8 cellular contexts compared by ENCODE assay signal in the genomic region with DNA sequence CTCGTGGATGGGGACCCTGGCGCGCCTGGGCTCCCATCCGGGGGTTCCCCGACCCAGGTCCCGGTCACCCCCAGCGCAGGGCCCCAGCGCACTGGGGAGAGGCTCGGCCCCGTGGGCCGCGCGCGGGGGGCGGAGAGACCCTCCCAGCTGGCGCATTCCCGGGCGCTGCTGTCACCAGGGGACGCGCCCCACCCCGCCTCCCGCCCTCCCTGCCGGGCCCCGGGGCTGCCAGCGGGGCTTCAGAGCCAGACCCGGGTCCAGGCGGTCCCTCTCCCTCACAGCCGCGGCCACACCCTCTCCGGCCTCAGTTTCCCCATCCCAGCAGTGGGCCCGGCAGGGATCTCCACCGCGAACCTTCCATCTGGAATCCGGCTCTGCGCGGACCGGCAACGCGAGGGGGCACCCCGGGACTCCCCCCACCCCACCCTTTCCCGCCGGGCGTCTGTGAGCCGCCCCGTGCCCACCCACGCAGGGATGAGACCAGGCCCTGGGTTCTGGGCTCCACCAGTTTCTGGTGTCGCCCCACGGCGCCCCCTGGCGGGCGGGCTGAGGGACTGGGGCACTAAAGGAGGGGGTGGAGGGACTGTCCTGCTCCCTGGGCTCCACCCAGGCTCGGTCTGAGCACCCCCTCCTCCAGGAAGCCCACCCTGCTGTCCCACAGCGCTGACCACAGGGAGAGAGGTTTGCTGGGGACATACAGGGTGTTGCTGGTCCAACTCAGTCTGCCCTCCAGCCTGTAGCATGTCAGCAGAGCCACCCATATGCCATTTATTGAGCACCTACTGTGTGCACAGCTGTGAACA. TPM values are rescaled to one million over a fixed set of nuclear protein-coding genes. Genes with fewer than 3 reads are reported as not detected.
A peak's percentile ranks its signal among the peaks of the same experiment; 100 is the strongest.
DNase-seq lines count a peak whose midpoint lies in the region; ATAC-seq and TF ChIP-seq lines count a peak whose summit lies in the region.

No MANE protein-coding gene starts in this region.

- H3K4me1 ChIP-seq in HUES64 (ENCODE audit: insufficient read depth, low read length) = no peaks in the 10 kb centered on the region
- peaks cover 7% of the 10 kb centered on the region for H3K4me1 ChIP-seq in lower lobe of right lung

- no peak overlapping the region for H3K9ac ChIP-seq in HUES64 (ENCODE audit: low read depth, low read length)

- H3K4me3 ChIP-seq in HUES64 (ENCODE audit: low read length) = peak overlapping the region; percentile 39
- H3K4me3 ChIP-seq in WI38 (ENCODE audit: low read depth, low read length) = peak overlapping the region; percentile 81
- peak overlapping the region; percentile 52 for H3K4me3 ChIP-seq in lower lobe of right lung

- H3K36me3 ChIP-seq in HUES64 (ENCODE audit: insufficient read depth, low read length) = no peaks in the 10 kb centered on the region
- H3K36me3 ChIP-seq in lower lobe of right lung = no peaks in the 10 kb centered on the region

- H3K27me3 ChIP-seq in HUES64 (ENCODE audit: insufficient read depth, low read length) (peaks cover 50% of the 10 kb centered on the region), lower lobe of right lung (ENCODE audit: low read depth) (peaks cover 57% of the 10 kb centered on the region)

- TF ChIP-seq CTCF in WI38 (IDR thresholded peaks at IDR 0.05; ENCODE audit: low read depth, low read length) (peak; percentile 72), lower lobe of right lung (IDR thresholded peaks at IDR 0.05) (peak; percentile 61)

- 20% methylated on average over 52 of the region's 53 CpGs for WGBS in HUES64

- DNase-seq in AG20443 (ENCODE audit: low spot score) (peak; percentile 89), lower lobe of right lung (peak; percentile 66), NCI-H2029 (lab: John Stamatoyannopoulos, UW) (no peak)
- DNase-seq in central memory CD4-positive, alpha-beta T cell = peak; percentile 64
- peak; percentile 41 for DNase-seq in stimulated activated CD8-positive, alpha-beta memory T cell treated with anti-CD3 and anti-CD28 coated beads, Interleukin-4, amount 100 ng/mL, for 24 hours (ENCODE audit: low read depth)

- intact Hi-C loops in lower lobe of right lung (cut with DNase I) = no loop called here

- H3K9me3 ChIP-seq in HUES64 (ENCODE audit: insufficient read depth, low read depth, low read length) (no peaks in the 10 kb centered on the region), lower lobe of right lung (no peaks in the 10 kb centered on the region)

- H3K27ac ChIP-seq in HUES64 (ENCODE audit: low read depth, low read length) (no peak overlapping the region), lower lobe of right lung (no peak overlapping the region)

- peak; percentile 76 to 78 for ATAC-seq in lower lobe of right lung
- no peak for ATAC-seq in HG03095 (IDR thresholded peaks at IDR 0.05; ENCODE audit: unreplicated experiment)

RNA-seq across cellular contexts. Expression of a gene that starts 0.9 kb away (rescaled TPM):
- 0.25 TPM for polyA plus RNA-seq in HUES64 (2013, experiment 1 of 2)
- polyA plus RNA-seq in HUES64 (2013, experiment 2 of 2) = 0.13 TPM
- 3.3 TPM for total RNA-seq in lower lobe of right lung

RNA-seq across cellular contexts. Expression of a gene that starts 10.2 kb away (rescaled TPM):
- polyA plus RNA-seq in HUES64 (2013, experiment 1 of 2) = 0.10 TPM
- not detected for polyA plus RNA-seq in HUES64 (2013, experiment 2 of 2)
- not detected for total RNA-seq in lower lobe of right lung

RNA-seq across cellular contexts. Expression of a gene that starts 22.7 kb away (rescaled TPM):
- polyA plus RNA-seq in HUES64 (2013, experiment 1 of 2) = 5.8 TPM
- polyA plus RNA-seq in HUES64 (2013, experiment 2 of 2) = 8.1 TPM
- 2.5 TPM for total RNA-seq in lower lobe of right lung

RNA-seq across cellular contexts. Expression of a gene that starts 23.5 kb away (rescaled TPM):
- polyA plus RNA-seq in HUES64 (2013, experiment 1 of 2) = 2.5 TPM
- polyA plus RNA-seq in HUES64 (2013, experiment 2 of 2) = 5.3 TPM
- 7.4 TPM for total RNA-seq in lower lobe of right lung

RNA-seq across cellular contexts. Expression of a gene that starts 34.7 kb away (rescaled TPM):
- polyA plus RNA-seq in HUES64 (2013, experiment 1 of 2) = 31.0 TPM
- 31.1 TPM for polyA plus RNA-seq in HUES64 (2013, experiment 2 of 2)
- 28.5 TPM for total RNA-seq in lower lobe of right lung
